In genomic region chr12:43965899-43966298, GRCh38 we compare ENCODE assay signal across 1 cellular context.
TF ChIP-seq lines count a peak whose summit lies in the region.

No MANE protein-coding gene starts in this region.

TF ChIP-seq in SK-N-SH treated with all-trans-retinoic acid at 6 μM for 48 hours, 23 proteins besides CTCF, POLR2A, EP300 and RAD21 (continued from another document):
- TF ChIP-seq ZNF8 (CRISPR knock-in tag; IDR thresholded peaks at IDR 0.05): 0 out of 2 replicates have a peak, but pooled peaks have one; percentile 43
- no peak for TF ChIP-seq POU6F1 (CRISPR knock-in tag; IDR thresholded peaks at IDR 0.05; ENCODE audit: borderline replicate concordance, low read depth)
